Comparison of ENCODE assay signal across 1 cellular context in the genomic region with DNA sequence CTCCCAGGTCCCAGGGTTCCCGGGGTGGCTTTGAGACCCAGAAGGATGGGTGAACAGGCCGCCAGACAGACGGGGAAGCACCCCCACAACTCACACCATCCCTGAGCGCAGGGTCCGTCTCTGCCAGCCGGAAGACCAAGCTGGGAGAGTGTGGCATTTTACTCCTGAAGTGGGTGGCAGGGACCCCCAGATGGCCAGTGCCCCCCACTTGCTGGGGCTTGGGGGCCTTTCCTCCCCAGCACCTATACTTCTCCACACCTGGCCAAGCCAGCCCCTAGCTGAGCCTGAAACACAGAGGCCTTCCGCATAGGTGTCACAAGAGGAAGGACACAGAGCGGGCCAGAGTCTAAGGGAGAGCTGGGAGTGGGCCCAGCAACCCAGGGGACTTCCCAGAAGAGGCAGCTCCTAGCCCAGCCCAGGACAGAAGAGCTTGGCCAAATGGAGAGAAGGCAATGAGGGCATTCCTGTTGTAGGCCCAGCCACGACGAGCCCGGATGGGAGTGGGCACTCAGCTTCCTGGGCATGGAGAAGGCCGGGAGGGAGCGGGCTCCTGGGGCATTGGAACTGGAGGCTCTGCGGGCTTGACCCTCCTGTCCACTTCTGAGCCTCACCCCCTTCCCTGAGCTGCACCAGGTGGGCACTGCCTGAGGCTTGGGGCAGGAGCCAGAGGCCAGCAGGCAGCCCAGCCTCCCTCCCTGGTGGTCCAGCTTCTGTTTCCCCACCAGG.
TF ChIP-seq lines count a peak whose summit lies in the region.

No MANE protein-coding gene starts in this region.

TF ChIP-seq in IMR-90, 13 proteins besides CTCF, POLR2A, EP300 and RAD21 (continued from another document):
- TF ChIP-seq RFX5 (IDR thresholded peaks at IDR 0.05; ENCODE audit: low read depth, low read length), result no peak
- TF ChIP-seq RCOR1 (IDR thresholded peaks at IDR 0.05; ENCODE audit: insufficient replicate concordance, low read length), result no peak
- TF ChIP-seq, protein P1, sequence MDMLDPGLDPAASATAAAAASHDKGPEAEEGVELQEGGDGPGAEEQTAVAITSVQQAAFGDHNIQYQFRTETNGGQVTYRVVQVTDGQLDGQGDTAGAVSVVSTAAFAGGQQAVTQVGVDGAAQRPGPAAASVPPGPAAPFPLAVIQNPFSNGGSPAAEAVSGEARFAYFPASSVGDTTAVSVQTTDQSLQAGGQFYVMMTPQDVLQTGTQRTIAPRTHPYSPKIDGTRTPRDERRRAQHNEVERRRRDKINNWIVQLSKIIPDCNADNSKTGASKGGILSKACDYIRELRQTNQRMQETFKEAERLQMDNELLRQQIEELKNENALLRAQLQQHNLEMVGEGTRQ (IDR thresholded peaks at IDR 0.05; ENCODE audit: low read depth, low read length), result no peak
- TF ChIP-seq MAZ (IDR thresholded peaks at IDR 0.05; ENCODE audit: borderline replicate concordance, low read depth, low read length), result no peak
- TF ChIP-seq MAFK (IDR thresholded peaks at IDR 0.05; ENCODE audit: low read depth, low read length), result no peak
